ENCODE assay signal across 1 cellular context in genomic region chr17:65074778-65075250, GRCh38.
A peak's percentile ranks its signal among the peaks of the same experiment; 100 is the strongest.
TF ChIP-seq lines count a peak whose summit lies in the region.

No MANE protein-coding gene starts in this region.

TF ChIP-seq in A549, 52 proteins besides CTCF, POLR2A, EP300 and RAD21 (continued from another document):
- TF ChIP-seq, protein P1, sequence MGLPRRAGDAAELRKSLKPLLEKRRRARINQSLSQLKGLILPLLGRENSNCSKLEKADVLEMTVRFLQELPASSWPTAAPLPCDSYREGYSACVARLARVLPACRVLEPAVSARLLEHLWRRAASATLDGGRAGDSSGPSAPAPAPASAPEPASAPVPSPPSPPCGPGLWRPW (IDR thresholded peaks at IDR 0.05) = no peak
- no peak for TF ChIP-seq E2F6 (IDR thresholded peaks at IDR 0.05; ENCODE audit: borderline replicate concordance, low read depth)
- TF ChIP-seq EHF (CRISPR knock-in tag; IDR thresholded peaks at IDR 0.05) = no peak
- no peak for TF ChIP-seq BCL3 (IDR thresholded peaks at IDR 0.05)
- TF ChIP-seq NR3C1 (IDR thresholded peaks at IDR 0.05) = no peak
- TF ChIP-seq GATA3 (IDR thresholded peaks at IDR 0.05; ENCODE audit: borderline replicate concordance) = peak; percentile 64
- no peak for TF ChIP-seq MYC (IDR thresholded peaks at IDR 0.05; ENCODE audit: borderline replicate concordance, low read length)
- no peak for TF ChIP-seq HOXB5 (CRISPR knock-in tag; IDR thresholded peaks at IDR 0.05)
- TF ChIP-seq KDM1A (IDR thresholded peaks at IDR 0.05; ENCODE audit: low read depth) = no peak
- TF ChIP-seq CHD4 (IDR thresholded peaks at IDR 0.05; ENCODE audit: borderline replicate concordance) = no peak
- TF ChIP-seq FOSL2 (IDR thresholded peaks at IDR 0.05) = no peak
- no peak for TF ChIP-seq FOSL2 (CRISPR knock-in tag; IDR thresholded peaks at IDR 0.05)
- no peak for TF ChIP-seq USF2 (IDR thresholded peaks at IDR 0.05)
- no peak for TF ChIP-seq FOXS1 (CRISPR knock-in tag; IDR thresholded peaks at IDR 0.05)
- TF ChIP-seq PHF8 (IDR thresholded peaks at IDR 0.05; ENCODE audit: borderline replicate concordance, low read depth) = no peak
- TF ChIP-seq FOSB (CRISPR knock-in tag; IDR thresholded peaks at IDR 0.05) = no peak
- peak; percentile 34 for TF ChIP-seq SMC3 (IDR thresholded peaks at IDR 0.05)
- TF ChIP-seq CEBPB (IDR thresholded peaks at IDR 0.05) = no peak
